1 cellular context compared by ENCODE assay signal in the genomic region with DNA sequence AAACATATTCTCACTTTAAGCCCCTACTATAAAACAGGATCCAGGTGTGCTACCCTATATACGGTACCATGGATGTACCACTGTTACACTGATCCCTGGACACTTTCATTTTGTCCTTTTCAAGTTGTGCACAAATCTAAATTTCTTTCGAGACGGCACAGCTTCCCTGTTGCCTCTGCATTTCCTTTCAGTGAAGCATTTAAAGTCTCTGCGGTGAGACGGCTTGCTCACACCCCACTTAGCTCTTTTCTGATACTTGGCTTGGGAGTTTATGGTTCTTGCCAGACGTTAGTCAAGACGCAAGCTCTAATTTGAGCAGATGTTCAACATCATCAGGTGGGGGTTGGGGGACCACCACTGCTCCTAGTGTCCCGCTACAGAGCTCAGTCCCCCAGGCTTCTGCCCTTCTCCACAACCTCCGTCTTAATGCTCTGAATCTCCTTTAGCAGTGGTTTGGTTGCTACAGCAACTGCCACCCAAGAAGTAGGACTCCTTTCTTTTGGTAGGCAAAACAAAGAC.
TF ChIP-seq lines count a peak whose summit lies in the region.

No MANE protein-coding gene starts in this region.

TF ChIP-seq in WTC11, 78 proteins besides CTCF, POLR2A, EP300 and RAD21 (continued from another document):
- TF ChIP-seq, protein P1, sequence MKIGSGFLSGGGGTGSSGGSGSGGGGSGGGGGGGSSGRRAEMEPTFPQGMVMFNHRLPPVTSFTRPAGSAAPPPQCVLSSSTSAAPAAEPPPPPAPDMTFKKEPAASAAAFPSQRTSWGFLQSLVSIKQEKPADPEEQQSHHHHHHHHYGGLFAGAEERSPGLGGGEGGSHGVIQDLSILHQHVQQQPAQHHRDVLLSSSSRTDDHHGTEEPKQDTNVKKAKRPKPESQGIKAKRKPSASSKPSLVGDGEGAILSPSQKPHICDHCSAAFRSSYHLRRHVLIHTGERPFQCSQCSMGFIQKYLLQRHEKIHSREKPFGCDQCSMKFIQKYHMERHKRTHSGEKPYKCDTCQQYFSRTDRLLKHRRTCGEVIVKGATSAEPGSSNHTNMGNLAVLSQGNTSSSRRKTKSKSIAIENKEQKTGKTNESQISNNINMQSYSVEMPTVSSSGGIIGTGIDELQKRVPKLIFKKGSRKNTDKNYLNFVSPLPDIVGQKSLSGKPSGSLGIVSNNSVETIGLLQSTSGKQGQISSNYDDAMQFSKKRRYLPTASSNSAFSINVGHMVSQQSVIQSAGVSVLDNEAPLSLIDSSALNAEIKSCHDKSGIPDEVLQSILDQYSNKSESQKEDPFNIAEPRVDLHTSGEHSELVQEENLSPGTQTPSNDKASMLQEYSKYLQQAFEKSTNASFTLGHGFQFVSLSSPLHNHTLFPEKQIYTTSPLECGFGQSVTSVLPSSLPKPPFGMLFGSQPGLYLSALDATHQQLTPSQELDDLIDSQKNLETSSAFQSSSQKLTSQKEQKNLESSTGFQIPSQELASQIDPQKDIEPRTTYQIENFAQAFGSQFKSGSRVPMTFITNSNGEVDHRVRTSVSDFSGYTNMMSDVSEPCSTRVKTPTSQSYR (CRISPR knock-in tag; IDR thresholded peaks at IDR 0.05), result no peak
